In the genomic region with DNA sequence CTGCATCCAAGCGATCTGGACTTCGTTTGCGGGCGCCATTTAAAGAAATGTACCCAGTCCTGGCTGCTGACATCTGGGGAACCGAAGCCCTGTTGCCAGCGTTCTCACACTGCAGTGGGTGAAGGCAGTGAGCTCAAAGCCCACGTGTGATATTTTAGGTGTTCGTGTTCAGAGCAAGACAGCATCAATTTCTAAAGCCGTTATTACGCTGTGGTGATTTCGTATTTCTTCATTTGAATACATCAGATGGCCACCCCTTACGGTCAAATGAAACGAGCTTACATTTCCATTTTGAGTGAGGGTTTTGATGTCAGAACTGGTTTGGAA, we compare ENCODE assay signal across 8 cellular contexts. TPM values are rescaled to one million over a fixed set of nuclear protein-coding genes. Genes with fewer than 3 reads are reported as not detected.
DNase-seq lines count a peak whose midpoint lies in the region; ATAC-seq and TF ChIP-seq lines count a peak whose summit lies in the region.

No MANE protein-coding gene starts in this region.

- intact Hi-C loops in cardiac septum (cut with DNase I), result loop anchor here (5.0 kb wide), 2 partner anchors 35 to 300 kb away; a partner anchor contains a TSS

- POLR2A ChIA-PET in WTC11 (lab: Charles Lee), result interaction anchor here (0.6 to 1.1 kb wide), 2 partner anchors 42 to 148 kb away, joined by 3 to 4 read pairs; no protein-coding TSS in a partner anchor

- peaks cover 15% of the 10 kb centered on the region for H3K27me3 Mint-ChIP-seq in WTC11 (ENCODE audit: low read depth)
- H3K27me3 Mint-ChIP-seq in stimulated activated naive B cell treated with anti-CD40 and anti-IgM and Interleukin-4, amounts not matched to agents 10 μg/mL and 1 μg/mL and 100 μg/mL, for 72 hours, result peaks cover 24 to 30% of the 10 kb centered on the region in 2 donors

- H3K9me3 ChIP-seq in right atrium auricular region, result no peaks in the 10 kb centered on the region
- no peaks in the 10 kb centered on the region for H3K9me3 ChIP-seq in iPS DF 6.9 (ENCODE audit: control insufficient read depth, insufficient read depth, low read length)

- H3K36me3 ChIP-seq in right atrium auricular region, result no peaks in the 10 kb centered on the region
- no peaks in the 10 kb centered on the region for H3K36me3 ChIP-seq in iPS DF 6.9 (ENCODE audit: control insufficient read depth, insufficient read depth, low read length)

- H3K27me3 ChIP-seq in right atrium auricular region (no peaks in the 10 kb centered on the region), iPS DF 6.9 (ENCODE audit: control insufficient read depth, insufficient read depth, low read length) (no peaks in the 10 kb centered on the region)

- CTCF ChIA-PET in WTC11 (lab: Charles Lee), result interaction anchor here (1.1 to 1.8 kb wide), 2 partner anchors 43 to 394 kb away, joined by 4 to 10 read pairs; no protein-coding TSS in a partner anchor

- H3K9me3 Mint-ChIP-seq in WTC11, result no peaks in the 10 kb centered on the region
- no peaks in the 10 kb centered on the region for H3K9me3 Mint-ChIP-seq in stimulated activated naive B cell treated with anti-CD40 and anti-IgM and Interleukin-4, amounts not matched to agents 10 μg/mL and 1 μg/mL and 100 μg/mL, for 72 hours

- no peaks in the 10 kb centered on the region; the same call in 1 of the 2 replicates for H3K36me3 Mint-ChIP-seq in WTC11
- peaks cover 0 to 3% of the 10 kb centered on the region in 2 donors for H3K36me3 Mint-ChIP-seq in stimulated activated naive B cell treated with anti-CD40 and anti-IgM and Interleukin-4, amounts not matched to agents 10 μg/mL and 1 μg/mL and 100 μg/mL, for 72 hours

- no peak for DNase-seq in right atrium auricular region (ENCODE audit: low spot score)
- no peak for DNase-seq in cardiac septum (ENCODE audit: low spot score)
- DNase-seq in WTC11 (ENCODE audit: low spot score), result no peak
- DNase-seq in iPS DF 6.9 (ENCODE audit: low read depth, low spot score), result no peak
- no peak for DNase-seq in stimulated activated naive B cell treated with anti-CD40 and anti-IgM and Interleukin-4, amounts not matched to agents 10 μg/mL and 1 μg/mL and 100 μg/mL, for 72 hours
- no peak for DNase-seq in GF-D8 (lab: John Stamatoyannopoulos, UW)
- no peak for DNase-seq in hippocampal formation (lab: John Stamatoyannopoulos, UW)
- DNase-seq in NCI-H128 (lab: John Stamatoyannopoulos, UW; ENCODE audit: unreplicated experiment), result no peak

- H3K4me3 Mint-ChIP-seq in WTC11, result peak overlapping the region; percentile 73
- H3K4me3 Mint-ChIP-seq in stimulated activated naive B cell treated with anti-CD40 and anti-IgM and Interleukin-4, amounts not matched to agents 10 μg/mL and 1 μg/mL and 100 μg/mL, for 72 hours, result peak overlapping the region; percentile 80 to 85

- peak overlapping the region; percentile 54 to 64 for H3K27ac ChIP-seq in right atrium auricular region
- no peak overlapping the region for H3K27ac ChIP-seq in iPS DF 6.9 (ENCODE audit: low read length)

- H3K4me3 ChIP-seq in right atrium auricular region (peak overlapping the region; percentile 68 to 82), iPS DF 6.9 (ENCODE audit: low read length) (peak overlapping the region; percentile 48; the same call in 1 of the 2 replicates)

- TF ChIP-seq CTCF in right atrium auricular region (IDR thresholded peaks at IDR 0.05) (no peak), WTC11 (IDR thresholded peaks at IDR 0.05) (no peak)

- WGBS in iPS DF 6.9 (ENCODE audit: insufficient coverage, insufficient read length), result no CpG with 5 or more reads among the region's 13 CpGs

- H3K27ac Mint-ChIP-seq in WTC11, result peak overlapping the region; percentile 12; the same call in 1 of the 2 replicates
- no peak overlapping the region for H3K27ac Mint-ChIP-seq in stimulated activated naive B cell treated with anti-CD40 and anti-IgM and Interleukin-4, amounts not matched to agents 10 μg/mL and 1 μg/mL and 100 μg/mL, for 72 hours

- H3K4me1 Mint-ChIP-seq in WTC11, result peaks cover 19% of the 10 kb centered on the region
- peaks cover 0 to 10% of the 10 kb centered on the region in 2 donors for H3K4me1 Mint-ChIP-seq in stimulated activated naive B cell treated with anti-CD40 and anti-IgM and Interleukin-4, amounts not matched to agents 10 μg/mL and 1 μg/mL and 100 μg/mL, for 72 hours

- no peak for ATAC-seq in WTC11
- peak; percentile 33 to 43 for ATAC-seq in stimulated activated naive B cell treated with anti-CD40 and anti-IgM and Interleukin-4, amounts not matched to agents 10 μg/mL and 1 μg/mL and 100 μg/mL, for 72 hours (replicated peaks)

- H3K4me1 ChIP-seq in right atrium auricular region (peaks cover 0 to 13% of the 10 kb centered on the region in 2 donors), iPS DF 6.9 (ENCODE audit: control insufficient read depth, insufficient read depth, low read length) (peaks cover 4% of the 10 kb centered on the region; the same call in 1 of the 2 replicates)

TF ChIP-seq in WTC11, 78 proteins besides CTCF, POLR2A, EP300 and RAD21 (continues in another document):
- TF ChIP-seq, protein P1, sequence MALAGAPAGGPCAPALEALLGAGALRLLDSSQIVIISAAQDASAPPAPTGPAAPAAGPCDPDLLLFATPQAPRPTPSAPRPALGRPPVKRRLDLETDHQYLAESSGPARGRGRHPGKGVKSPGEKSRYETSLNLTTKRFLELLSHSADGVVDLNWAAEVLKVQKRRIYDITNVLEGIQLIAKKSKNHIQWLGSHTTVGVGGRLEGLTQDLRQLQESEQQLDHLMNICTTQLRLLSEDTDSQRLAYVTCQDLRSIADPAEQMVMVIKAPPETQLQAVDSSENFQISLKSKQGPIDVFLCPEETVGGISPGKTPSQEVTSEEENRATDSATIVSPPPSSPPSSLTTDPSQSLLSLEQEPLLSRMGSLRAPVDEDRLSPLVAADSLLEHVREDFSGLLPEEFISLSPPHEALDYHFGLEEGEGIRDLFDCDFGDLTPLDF (CRISPR knock-in tag; IDR thresholded peaks at IDR 0.05), result no peak
- TF ChIP-seq ZNF232 (CRISPR knock-in tag; IDR thresholded peaks at IDR 0.05) (no peak), MXD4 (CRISPR knock-in tag; IDR thresholded peaks at IDR 0.05; ENCODE audit: borderline replicate concordance) (no peak), ELF4 (CRISPR knock-in tag; IDR thresholded peaks at IDR 0.05; ENCODE audit: low read depth) (no peak), NFATC4 (CRISPR knock-in tag; IDR thresholded peaks at IDR 0.05) (no peak), ZNF219 (CRISPR knock-in tag; IDR thresholded peaks at IDR 0.05; ENCODE audit: borderline replicate concordance) (no peak), ATF1 (CRISPR knock-in tag; IDR thresholded peaks at IDR 0.05) (no peak), ESRRA (CRISPR knock-in tag; IDR thresholded peaks at IDR 0.05; ENCODE audit: borderline replicate concordance) (no peak), MYBL2 (CRISPR knock-in tag; IDR thresholded peaks at IDR 0.05) (no peak)
- TF ChIP-seq, protein P2, sequence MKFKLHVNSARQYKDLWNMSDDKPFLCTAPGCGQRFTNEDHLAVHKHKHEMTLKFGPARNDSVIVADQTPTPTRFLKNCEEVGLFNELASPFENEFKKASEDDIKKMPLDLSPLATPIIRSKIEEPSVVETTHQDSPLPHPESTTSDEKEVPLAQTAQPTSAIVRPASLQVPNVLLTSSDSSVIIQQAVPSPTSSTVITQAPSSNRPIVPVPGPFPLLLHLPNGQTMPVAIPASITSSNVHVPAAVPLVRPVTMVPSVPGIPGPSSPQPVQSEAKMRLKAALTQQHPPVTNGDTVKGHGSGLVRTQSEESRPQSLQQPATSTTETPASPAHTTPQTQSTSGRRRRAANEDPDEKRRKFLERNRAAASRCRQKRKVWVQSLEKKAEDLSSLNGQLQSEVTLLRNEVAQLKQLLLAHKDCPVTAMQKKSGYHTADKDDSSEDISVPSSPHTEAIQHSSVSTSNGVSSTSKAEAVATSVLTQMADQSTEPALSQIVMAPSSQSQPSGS (CRISPR knock-in tag; IDR thresholded peaks at IDR 0.05; ENCODE audit: borderline replicate concordance, low read depth), result no peak
- TF ChIP-seq, protein P3, sequence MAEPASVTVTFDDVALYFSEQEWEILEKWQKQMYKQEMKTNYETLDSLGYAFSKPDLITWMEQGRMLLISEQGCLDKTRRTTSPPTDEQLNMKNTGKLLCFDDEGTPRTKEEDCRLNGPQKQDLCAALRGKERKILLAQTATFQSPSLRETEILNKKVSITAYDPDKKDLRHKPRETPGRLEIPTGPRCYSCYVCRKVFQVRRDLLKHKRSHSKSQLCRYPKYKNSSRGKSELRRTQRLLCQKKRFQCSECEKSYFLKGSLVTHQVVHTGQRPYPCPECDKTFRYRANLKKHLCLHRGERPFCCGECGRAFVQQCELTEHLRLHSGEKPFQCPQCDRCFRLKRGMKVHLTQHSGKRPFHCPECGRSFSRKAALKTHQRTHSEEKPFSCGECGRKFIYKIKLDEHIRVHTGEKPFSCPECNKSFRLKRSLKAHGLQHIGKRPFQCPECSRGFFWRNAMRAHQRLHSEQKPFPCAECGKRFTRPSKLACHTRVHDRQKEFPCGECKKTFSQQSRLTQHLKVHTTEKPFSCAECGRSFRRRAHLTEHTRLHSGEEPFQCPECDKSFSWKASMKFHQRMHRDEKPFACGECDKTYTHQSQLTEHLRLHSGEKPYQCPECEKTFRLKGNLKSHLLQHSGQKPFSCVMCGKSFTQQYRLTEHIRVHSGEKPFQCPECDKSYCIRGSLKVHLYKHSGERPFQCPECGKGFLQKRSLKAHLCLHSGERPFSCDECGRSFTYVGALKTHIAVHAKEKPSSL (CRISPR knock-in tag; conservative IDR thresholded peaks at IDR 0.05), result no peak

RNA-seq across cellular contexts. Expression of a gene that starts 0.4 kb away (rescaled TPM):
- total RNA-seq in right atrium auricular region, result not detected
- total RNA-seq in cardiac septum, result 0.78 TPM
- total RNA-seq in WTC11 (2021), result 0.73 to 1.5 TPM (median 0.79 TPM) in 3 replicates

RNA-seq across cellular contexts. Expression of a gene that starts 42.2 kb away (rescaled TPM):
- total RNA-seq in right atrium auricular region (10 to 100 TPM; 59.2 to 73.5 TPM), cardiac septum (63.4 TPM), WTC11 (2021) (72.6 to 93.4 TPM (median 83.9 TPM) in 3 replicates)

RNA-seq across cellular contexts. Expression of a gene that starts 43.4 kb away (rescaled TPM):
- total RNA-seq in right atrium auricular region, result 1 to 10 TPM; 1.3 to 1.7 TPM
- 1.3 TPM for total RNA-seq in cardiac septum
- not detected in 3 replicates for total RNA-seq in WTC11 (2021)
